Comparison of ENCODE assay signal across 4 cellular contexts in the genomic region with DNA sequence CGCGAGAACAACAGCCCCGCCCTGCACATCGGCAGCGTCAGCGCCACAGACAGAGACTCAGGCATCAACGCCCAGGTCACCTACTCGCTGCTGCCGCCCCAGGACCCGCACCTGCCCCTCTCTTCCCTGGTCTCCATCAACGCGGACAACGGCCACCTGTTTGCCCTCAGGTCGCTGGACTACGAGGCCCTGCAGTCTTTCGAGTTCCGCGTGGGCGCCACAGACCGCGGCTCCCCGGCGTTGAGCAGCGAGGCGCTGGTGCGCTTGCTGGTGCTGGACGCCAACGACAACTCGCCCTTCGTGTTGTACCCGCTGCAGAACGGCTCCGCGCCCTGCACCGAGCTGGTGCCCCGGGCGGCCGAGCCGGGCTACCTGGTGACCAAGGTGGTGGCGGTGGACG. TPM values are rescaled to one million over a fixed set of nuclear protein-coding genes. Genes with fewer than 3 reads are reported as not detected.
"Had no signal": no experiment of that assay in that cellular context is flagged by ENCODE, and none has a peak within 500 bp of the region (broad histone marks: within the 10 kb centered on the region; RNA-seq: fewer than 3 reads in every experiment).

No MANE protein-coding gene starts in this region.

RNA-seq across cellular contexts. Expression of a gene that starts 1.8 kb away (rescaled TPM):
- total RNA-seq: OCI-LY7, PC-3, PC-9 had no signal

RNA-seq across cellular contexts. Expression of a gene that starts 16.6 kb away (rescaled TPM):
- total RNA-seq: OCI-LY7, PC-9 had no signal

RNA-seq across cellular contexts. Expression of a gene that starts 20.8 kb away (rescaled TPM):
- total RNA-seq: OCI-LY7, PC-9 had no signal

RNA-seq across cellular contexts. Expression of a gene that starts 26.0 kb away (rescaled TPM):
- total RNA-seq: OCI-LY7, PC-9, Peyer's patch had no signal

RNA-seq across cellular contexts. Expression of a gene that starts 30.0 kb away (rescaled TPM):
- total RNA-seq: OCI-LY7 had no signal
